ENCODE assay signal across 13 cellular contexts in the genomic region with DNA sequence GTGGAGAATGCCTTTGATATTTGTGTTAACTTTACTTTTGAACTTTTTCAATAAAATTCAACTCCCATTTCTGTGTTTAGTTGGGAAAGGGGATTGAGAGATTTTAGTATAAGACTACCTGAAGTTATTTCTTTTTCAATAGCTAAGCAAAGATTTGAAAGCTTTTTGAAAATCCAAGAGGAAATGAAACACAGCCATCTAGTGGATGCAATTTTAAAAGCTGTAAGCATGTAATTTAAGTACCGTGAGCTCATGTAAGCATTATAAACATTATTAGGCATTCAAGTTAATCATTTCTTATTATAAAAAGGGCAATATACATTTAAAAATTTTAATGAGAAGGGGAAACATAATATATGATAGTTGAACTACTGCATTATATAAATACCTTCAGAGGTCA.
A peak's percentile ranks its signal among the peaks of the same experiment; 100 is the strongest.
DNase-seq lines count a peak whose midpoint lies in the region; ATAC-seq and TF ChIP-seq lines count a peak whose summit lies in the region.
"Had no signal": no experiment of that assay in that cellular context is flagged by ENCODE, and none has a peak within 500 bp of the region (broad histone marks: within the 10 kb centered on the region; RNA-seq: fewer than 3 reads in every experiment).

No MANE protein-coding gene starts in this region.

- no peaks in the 10 kb centered on the region for H3K36me3 Mint-ChIP-seq in activated T-helper 2 cell treated with anti-CD3 and anti-CD28 coated beads, Interferon-gamma antibody, Interleukin-2, Interleukin-4, amounts not matched to agents 10 μg/mL and 5 μg/mL and 100 μg/mL, durations not matched to agents 14 hours and 24 hours and 36 hours (ENCODE audit: low read depth)
- H3K36me3 Mint-ChIP-seq: stimulated activated effector memory CD8-positive, alpha-beta T cell treated with anti-CD3 and anti-CD28 coated beads, Interleukin-12 subunit alpha, Interleukin-12 subunit beta, amount 100 ng/mL, for 72 hours had no signal

- H3K9me3 Mint-ChIP-seq in activated T-helper 2 cell treated with anti-CD3 and anti-CD28 coated beads, Interferon-gamma antibody, Interleukin-2, Interleukin-4, amounts not matched to agents 10 μg/mL and 5 μg/mL and 100 μg/mL, durations not matched to agents 14 hours and 24 hours and 36 hours: no peaks in the 10 kb centered on the region
- H3K9me3 Mint-ChIP-seq: stimulated activated effector memory CD8-positive, alpha-beta T cell treated with anti-CD3 and anti-CD28 coated beads, Interleukin-12 subunit alpha, Interleukin-12 subunit beta, amount 100 ng/mL, for 72 hours had no signal

- TF ChIP-seq CTCF in AG04450 (IDR thresholded peaks at IDR 0.05; ENCODE audit: low read depth, low read length) (peak; percentile 68), HCT116 (IDR thresholded peaks at IDR 0.05 in 2 of 3, conservative IDR thresholded peaks at IDR 0.05 in 1 of 3; ENCODE audit: borderline replicate concordance in 1 of 3, insufficient read depth in 1 of 3, low read depth in 2 of 3, low read length in 2 of 3) (peak; percentile 19 to 65 (median 45); a peak in 4 of 6 replicates)

- no peak for TF ChIP-seq POLR2A in HCT116 (IDR thresholded peaks at IDR 0.05; ENCODE audit: borderline replicate concordance, extremely low read depth, insufficient read depth, insufficient read length)

- no TSS peak for BruUV-seq in HCT116 (replicated peaks; lab: Mats Ljungman, UMichigan)

- no peak overlapping the region for H3K27ac ChIP-seq in AG04450 (ENCODE audit: low read depth, low read length)
- no peak overlapping the region for H3K27ac ChIP-seq in HCT116 (ENCODE audit: low read depth, low read length)
- H3K27ac ChIP-seq: epithelial cell of prostate, pancreas had no signal

- no peak overlapping the region for H3K4me3 Mint-ChIP-seq in activated T-helper 2 cell treated with anti-CD3 and anti-CD28 coated beads, Interferon-gamma antibody, Interleukin-2, Interleukin-4, amounts not matched to agents 10 μg/mL and 5 μg/mL and 100 μg/mL, durations not matched to agents 14 hours and 24 hours and 36 hours (ENCODE audit: low read depth)
- H3K4me3 Mint-ChIP-seq: stimulated activated effector memory CD8-positive, alpha-beta T cell treated with anti-CD3 and anti-CD28 coated beads, Interleukin-12 subunit alpha, Interleukin-12 subunit beta, amount 100 ng/mL, for 72 hours had no signal

- CTCF ChIA-PET in AG04450 (lab: Charles Lee) (interaction anchor here (0.6 to 1.1 kb wide), 10 partner anchors 9 to 506 kb away, joined by 3 to 9 read pairs (median 3); no protein-coding TSS in a partner anchor), HCT116 (lab: Charles Lee) (interaction anchor here (0.7 to 1.4 kb wide), 10 partner anchors 8 to 480 kb away, joined by 3 to 11 read pairs (median 4); a partner anchor contains a TSS)

- no peaks in the 10 kb centered on the region for H3K9me3 ChIP-seq in AG04450 (ENCODE audit: control insufficient read depth, insufficient read depth, low read length)
- H3K9me3 ChIP-seq in HCT116 (ENCODE audit: control insufficient read depth in 1 of 2, insufficient read depth in 1 of 2, low read depth in 1 of 2, low read length in 2 of 2): no peaks in the 10 kb centered on the region
- H3K9me3 ChIP-seq: pancreas had no signal

- H3K27me3 Mint-ChIP-seq in activated T-helper 2 cell treated with anti-CD3 and anti-CD28 coated beads, Interferon-gamma antibody, Interleukin-2, Interleukin-4, amounts not matched to agents 10 μg/mL and 5 μg/mL and 100 μg/mL, durations not matched to agents 14 hours and 24 hours and 36 hours (ENCODE audit: low read depth): no peaks in the 10 kb centered on the region

- H3K27ac Mint-ChIP-seq in activated T-helper 2 cell treated with anti-CD3 and anti-CD28 coated beads, Interferon-gamma antibody, Interleukin-2, Interleukin-4, amounts not matched to agents 10 μg/mL and 5 μg/mL and 100 μg/mL, durations not matched to agents 14 hours and 24 hours and 36 hours: no peak overlapping the region
- H3K27ac Mint-ChIP-seq: stimulated activated effector memory CD8-positive, alpha-beta T cell treated with anti-CD3 and anti-CD28 coated beads, Interleukin-12 subunit alpha, Interleukin-12 subunit beta, amount 100 ng/mL, for 72 hours had no signal

- no peaks in the 10 kb centered on the region for H3K9me2 ChIP-seq in HCT116 (ENCODE audit: insufficient read depth)

- H3K9ac ChIP-seq in HCT116 (ENCODE audit: low read length): no peak overlapping the region

- H4K20me1 ChIP-seq in HCT116 (ENCODE audit: insufficient read depth): no peaks in the 10 kb centered on the region

- DNase-seq in AG04450 (ENCODE audit: low read depth, low spot score): no peak
- peak; percentile 15 for DNase-seq in HCT116 (ENCODE audit: low read depth, low spot score)
- peak; percentile 16 for DNase-seq in foreskin melanocyte
- no peak for DNase-seq in activated T-helper 2 cell treated with anti-CD3 and anti-CD28 coated beads, Interferon-gamma antibody, Interleukin-2, Interleukin-4, amounts not matched to agents 10 μg/mL and 5 μg/mL and 100 μg/mL, durations not matched to agents 14 hours and 24 hours and 36 hours (ENCODE audit: low spot score)
- no peak for DNase-seq in activated T-cell treated with anti-CD3 and anti-CD28 coated beads for 4 hours
- DNase-seq in NCI-H146 (lab: John Stamatoyannopoulos, UW): no peak
- DNase-seq: activated CD4-positive, alpha-beta T cell treated with anti-CD3 and anti-CD28 coated beads, Interleukin-2, amount 50 U/mL, for 48 hours; NCI-H2029; pancreas had no signal

- H3K4me1 Mint-ChIP-seq in activated T-helper 2 cell treated with anti-CD3 and anti-CD28 coated beads, Interferon-gamma antibody, Interleukin-2, Interleukin-4, amounts not matched to agents 10 μg/mL and 5 μg/mL and 100 μg/mL, durations not matched to agents 14 hours and 24 hours and 36 hours (ENCODE audit: low read depth): no peaks in the 10 kb centered on the region
- H3K4me1 Mint-ChIP-seq: stimulated activated effector memory CD8-positive, alpha-beta T cell treated with anti-CD3 and anti-CD28 coated beads, Interleukin-12 subunit alpha, Interleukin-12 subunit beta, amount 100 ng/mL, for 72 hours had no signal

- no peak overlapping the region for H2AFZ ChIP-seq in HCT116 (ENCODE audit: low read depth, low read length, poor library complexity, severe bottlenecking)

- no peaks in the 10 kb centered on the region for H3K27me3 ChIP-seq in AG04450 (ENCODE audit: control insufficient read depth, insufficient read depth, low read length)
- no peaks in the 10 kb centered on the region for H3K27me3 ChIP-seq in HCT116 (ENCODE audit: insufficient read depth, low read length)
- H3K27me3 ChIP-seq: pancreas had no signal

- ATAC-seq in HCT116 (no peak), SK-N-SH treated with all-trans-retinoic acid at 6 μM for 48 hours (0 out of 3 replicates have a peak, but pooled peaks have one; percentile 41), GM18498 (IDR thresholded peaks at IDR 0.05; ENCODE audit: unreplicated experiment) (no peak)
- ATAC-seq: pancreas; stimulated activated effector memory CD8-positive, alpha-beta T cell treated with anti-CD3 and anti-CD28 coated beads, Interleukin-12 subunit alpha, Interleukin-12 subunit beta, amount 100 ng/mL, for 72 hours had no signal

- H3K79me2 ChIP-seq in HCT116 (ENCODE audit: insufficient read depth, low read length): no peaks in the 10 kb centered on the region

- H3K4me3 ChIP-seq in AG04450 (ENCODE audit: low read depth, low read length) (no peak overlapping the region), HCT116 (replicated peaks in 1 of 2; ENCODE audit: low read depth in 1 of 2, low read length in 2 of 2) (no peak overlapping the region)
- H3K4me3 ChIP-seq: pancreas had no signal

- no peak overlapping the region for H3K4me2 ChIP-seq in HCT116 (ENCODE audit: low read length)

- peak; percentile 56 for TF ChIP-seq RAD21 in HCT116 (IDR thresholded peaks at IDR 0.05; ENCODE audit: low read depth)

- RAD21 ChIA-PET in HCT116 (lab: Charles Lee; ENCODE audit: low non-redundant PET in 1 of 2, low total read pairs in 2 of 2, uncharacterized antibody in 2 of 2, unreplicated experiment in 2 of 2): no interaction called here

- no peaks in the 10 kb centered on the region for H3K4me1 ChIP-seq in HCT116 (ENCODE audit: control insufficient read depth in 1 of 2, insufficient read depth in 2 of 2, low read length in 2 of 2)
- H3K4me1 ChIP-seq: pancreas had no signal

- intact Hi-C loops in HCT116 (cut with micrococcal nuclease): no loop called here
- intact Hi-C loops in activated T-helper 2 cell treated with anti-CD3 and anti-CD28 coated beads, Interferon-gamma antibody, Interleukin-2, Interleukin-4, amounts not matched to agents 10 μg/mL and 5 μg/mL and 100 μg/mL, durations not matched to agents 14 hours and 24 hours and 36 hours (cut with micrococcal nuclease): no loop called here

- POLR2A ChIA-PET in AG04450 (lab: Yijun Ruan, JAX) (no interaction called here), HCT116 (lab: Charles Lee) (no interaction called here)

- H3K36me3 ChIP-seq in HCT116 (ENCODE audit: control insufficient read depth in 1 of 2, insufficient read depth in 2 of 2, low read length in 2 of 2): no peaks in the 10 kb centered on the region
- H3K36me3 ChIP-seq: pancreas had no signal

TF ChIP-seq in HCT116, 20 proteins besides CTCF, POLR2A, EP300 and RAD21:
- TF ChIP-seq POLR2AphosphoS5 (IDR thresholded peaks at IDR 0.05; ENCODE audit: low read depth, low read length): no peak
- no peak for TF ChIP-seq EZH2 (IDR thresholded peaks at IDR 0.05)
- no peak for TF ChIP-seq EZH2phosphoT487 (IDR thresholded peaks at IDR 0.05; ENCODE audit: borderline replicate concordance)
- TF ChIP-seq SRF (IDR thresholded peaks at IDR 0.05; ENCODE audit: low read depth): no peak

TF ChIP-seq in SK-N-SH treated with all-trans-retinoic acid at 6 μM for 48 hours, 23 proteins besides CTCF, POLR2A, EP300 and RAD21 (continues in another document):
- TF ChIP-seq OSR1 (CRISPR knock-in tag; IDR thresholded peaks at IDR 0.05) (no peak), TCF4 (CRISPR knock-in tag; IDR thresholded peaks at IDR 0.05; ENCODE audit: borderline replicate concordance) (no peak), RARB (CRISPR knock-in tag; IDR thresholded peaks at IDR 0.05) (no peak), CSDC2 (CRISPR knock-in tag; IDR thresholded peaks at IDR 0.05) (no peak), ZNF8 (CRISPR knock-in tag; IDR thresholded peaks at IDR 0.05) (no peak)
- TF ChIP-seq, protein P1, sequence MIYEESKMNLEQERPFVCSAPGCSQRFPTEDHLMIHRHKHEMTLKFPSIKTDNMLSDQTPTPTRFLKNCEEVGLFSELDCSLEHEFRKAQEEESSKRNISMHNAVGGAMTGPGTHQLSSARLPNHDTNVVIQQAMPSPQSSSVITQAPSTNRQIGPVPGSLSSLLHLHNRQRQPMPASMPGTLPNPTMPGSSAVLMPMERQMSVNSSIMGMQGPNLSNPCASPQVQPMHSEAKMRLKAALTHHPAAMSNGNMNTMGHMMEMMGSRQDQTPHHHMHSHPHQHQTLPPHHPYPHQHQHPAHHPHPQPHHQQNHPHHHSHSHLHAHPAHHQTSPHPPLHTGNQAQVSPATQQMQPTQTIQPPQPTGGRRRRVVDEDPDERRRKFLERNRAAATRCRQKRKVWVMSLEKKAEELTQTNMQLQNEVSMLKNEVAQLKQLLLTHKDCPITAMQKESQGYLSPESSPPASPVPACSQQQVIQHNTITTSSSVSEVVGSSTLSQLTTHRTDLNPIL (CRISPR knock-in tag; IDR thresholded peaks at IDR 0.05; ENCODE audit: low read depth): no peak

Comparison
In these comparisons a context has a peak if more than half of its experiments do, and no peak if none do; other contexts are left out.
1. DNase-seq: peak in HCT116 (single experiment) and foreskin melanocyte (single experiment); none in AG04450 (single experiment), activated T-helper 2 cell treated with anti-CD3 and anti-CD28 coated beads, Interferon-gamma antibody, Interleukin-2, Interleukin-4, amounts not matched to agents 10 μg/mL and 5 μg/mL and 100 μg/mL, durations not matched to agents 14 hours and 24 hours and 36 hours (single experiment), activated T-cell treated with anti-CD3 and anti-CD28 coated beads for 4 hours (single experiment) and NCI-H146 (single experiment).